ENCODE assay signal across 8 cellular contexts in genomic region chr22:19943665-19944026, GRCh38. TPM values are rescaled to one million over a fixed set of nuclear protein-coding genes. Genes with fewer than 3 reads are reported as not detected.
DNase-seq lines count a peak whose midpoint lies in the region; ATAC-seq and TF ChIP-seq lines count a peak whose summit lies in the region.

No MANE protein-coding gene starts in this region.

- DNase-seq in HS-27A (ENCODE audit: low read depth) (peak; percentile 61), amniotic epithelial cell (ENCODE audit: low read depth) (peak; percentile 73), left lung (peak in 1 of 2 donors; percentile 27), aorta (peak in 1 of 2 donors; percentile 50), T-helper 9 cell (no peak), mesenteric fat pad (ENCODE audit: low spot score) (no peak)
- DNase-seq in effector CD8-positive, alpha-beta T cell (lab: John Stamatoyannopoulos, UW) = no peak

- H4K20me1 ChIP-seq in BLaER1 treated with 17β-estradiol and CSF1 and Interleukin-3, amounts not matched to agents 10 nM and 100 nM = peaks cover 0 to 26% (median 11%) of the 10 kb centered on the region in 11 experiments; a peak in 11 of 22 replicates

- peak overlapping the region; percentile 12 to 90 (median 78); a peak in 18 of 20 replicates for H3K4me3 ChIP-seq in BLaER1 treated with 17β-estradiol and CSF1 and Interleukin-3, amounts not matched to agents 10 nM and 100 nM
- H3K4me3 ChIP-seq in left lung (peak overlapping the region in 1 of 2 donors; percentile 71), aorta (ENCODE audit: low read length in 2 of 2) (no peak overlapping the region)

- TF ChIP-seq CTCF in left lung (IDR thresholded peaks at IDR 0.05) = no peak

- H3K4me2 ChIP-seq in BLaER1 treated with 17β-estradiol and CSF1 and Interleukin-3, amounts not matched to agents 10 nM and 100 nM = peak overlapping the region; percentile 93 to 99 (median 97)

- no peaks in the 10 kb centered on the region for H3K27me3 ChIP-seq in BLaER1 treated with 17β-estradiol and CSF1 and Interleukin-3, amounts not matched to agents 10 nM and 100 nM
- no peaks in the 10 kb centered on the region for H3K27me3 ChIP-seq in left lung
- no peaks in the 10 kb centered on the region for H3K27me3 ChIP-seq in aorta (ENCODE audit: control insufficient read depth in 1 of 2, insufficient read depth in 2 of 2, low read length in 1 of 2)

- no peaks in the 10 kb centered on the region for H3K9me3 ChIP-seq in BLaER1 treated with 17β-estradiol and CSF1 and Interleukin-3, amounts not matched to agents 10 nM and 100 nM (replicated peaks in 1 of 11)
- H3K9me3 ChIP-seq in left lung = no peaks in the 10 kb centered on the region
- no peaks in the 10 kb centered on the region for H3K9me3 ChIP-seq in aorta (ENCODE audit: control insufficient read depth, low read length)

- intact Hi-C loops in left lung (cut with DNase I) (no loop called here), aorta (cut with DNase I) (no loop called here)

- 29 to 40% methylated on average over 3 of the region's 3 CpGs for WGBS in aorta, 2 donors

- H3K9ac ChIP-seq in BLaER1 treated with 17β-estradiol and CSF1 and Interleukin-3, amounts not matched to agents 10 nM and 100 nM = peak overlapping the region; percentile 88 to 99 (median 94)

- H3K27ac ChIP-seq in BLaER1 treated with 17β-estradiol and CSF1 and Interleukin-3, amounts not matched to agents 10 nM and 100 nM = peak overlapping the region; percentile 87 to 100 (median 96); a peak in 21 of 22 replicates
- H3K27ac ChIP-seq in left lung (peak overlapping the region; percentile 91 to 98), aorta (ENCODE audit: low read depth in 1 of 2, low read length in 2 of 2) (peak overlapping the region; percentile 87 to 100)

- H3K36me3 ChIP-seq in BLaER1 treated with 17β-estradiol and CSF1 and Interleukin-3, amounts not matched to agents 10 nM and 100 nM = peaks cover 0 to 10% (median 6%) of the 10 kb centered on the region in 11 experiments; a peak in 8 of 22 replicates
- H3K36me3 ChIP-seq in left lung = no peaks in the 10 kb centered on the region
- H3K36me3 ChIP-seq in aorta (ENCODE audit: control insufficient read depth in 1 of 2, insufficient read depth in 2 of 2, low read length in 1 of 2) = no peaks in the 10 kb centered on the region

- ATAC-seq in left lung (no peak), aorta (ENCODE audit: low FRiP score) (no peak)

- peaks cover 72 to 85% (median 80%) of the 10 kb centered on the region in 10 experiments for H3K4me1 ChIP-seq in BLaER1 treated with 17β-estradiol and CSF1 and Interleukin-3, amounts not matched to agents 10 nM and 100 nM
- H3K4me1 ChIP-seq in left lung (peaks cover 14 to 58% of the 10 kb centered on the region in 2 donors), aorta (ENCODE audit: control insufficient read depth in 1 of 2, insufficient read depth in 2 of 2, low read length in 2 of 2) (peaks cover 2 to 6% of the 10 kb centered on the region in 2 donors)

RNA-seq across cellular contexts. Expression of gene TXNRD2, which starts 2.0 kb away (rescaled TPM):
- total RNA-seq in left lung (10 to 100 TPM; 36.5 to 42.8 TPM), aorta (10 to 100 TPM; 21.0 to 29.5 TPM), mesenteric fat pad (20.2 TPM)
- 10 to 100 TPM; 13.3 to 59.0 TPM for polyA plus RNA-seq in aorta

RNA-seq across cellular contexts. Expression of gene COMT, which starts 2.1 kb away (rescaled TPM):
- total RNA-seq in left lung = 100 to 1,000 TPM; 191 to 249 TPM
- 100 to 1,000 TPM; 101 to 111 TPM for total RNA-seq in aorta
- 100 to 1,000 TPM in 1 of 2 donors, 10 to 100 TPM in 1; 96.7 to 176 TPM for polyA plus RNA-seq in aorta
- 144 TPM for total RNA-seq in mesenteric fat pad

Comparison
In these comparisons a context has a peak if more than half of its experiments do, and no peak if none do; other contexts are left out.
1. H3K4me3 ChIP-seq: peak in BLaER1 treated with 17β-estradiol and CSF1 and Interleukin-3, amounts not matched to agents 10 nM and 100 nM (10 of 10); none in aorta (0 of 2).
2. DNase-seq: peak in HS-27A (single experiment) and amniotic epithelial cell (single experiment); none in T-helper 9 cell (single experiment), mesenteric fat pad (single experiment) and effector CD8-positive, alpha-beta T cell (single experiment).
3. Peak in every context shown above with its lines, with median percentiles within 50 percentile points of each other: H3K27ac ChIP-seq.